Comparison of ENCODE assay signal across 9 cellular contexts in genomic region chr3:71303627-71304260, GRCh38.
A peak's percentile ranks its signal among the peaks of the same experiment; 100 is the strongest.
DNase-seq lines count a peak whose midpoint lies in the region; ATAC-seq lines count a peak whose summit lies in the region.
"Had no signal": no experiment of that assay in that cellular context is flagged by ENCODE, and none has a peak within 500 bp of the region (broad histone marks: within the 10 kb centered on the region; RNA-seq: fewer than 3 reads in every experiment).

No MANE protein-coding gene starts in this region.

- H3K27me3 Mint-ChIP-seq in T-helper 2 cell treated with Interferon-gamma antibody and Interleukin-4, amounts not matched to agents 5 μg/mL and 100 μg/mL, for 36 hours (ENCODE audit: low read depth) = peaks cover 2% of the 10 kb centered on the region
- H3K27me3 Mint-ChIP-seq in activated T-helper 1 cell treated with anti-CD3 and anti-CD28 coated beads, Interleukin-12 subunit alpha, Interleukin-12 subunit beta, Interleukin-2, Interleukin-4 antibody, amounts not matched to agents 30 ng/mL and 10 ng/mL and 1 ng/mL, durations not matched to agents 14 hours and 24 hours and 36 hours (ENCODE audit: insufficient read depth) = peaks cover 59% of the 10 kb centered on the region
- H3K27me3 Mint-ChIP-seq in stimulated activated naive B cell treated with anti-CD40 and anti-IgM and Interleukin-4, amounts not matched to agents 10 μg/mL and 1 μg/mL and 100 μg/mL, for 72 hours = no peaks in the 10 kb centered on the region

- no peak overlapping the region for H3K9ac ChIP-seq in iPS-15b (ENCODE audit: low read depth, low read length)

- no peak for ATAC-seq in stimulated activated naive B cell treated with anti-CD40 and anti-IgM and Interleukin-4, amounts not matched to agents 10 μg/mL and 1 μg/mL and 100 μg/mL, for 72 hours (replicated peaks)
- no peak for ATAC-seq in GM18907 (IDR thresholded peaks at IDR 0.05; ENCODE audit: unreplicated experiment)
- ATAC-seq: foreskin keratinocyte had no signal

- H3K4me3 Mint-ChIP-seq in T-helper 2 cell treated with Interferon-gamma antibody and Interleukin-4, amounts not matched to agents 5 μg/mL and 100 μg/mL, for 36 hours = peak overlapping the region; percentile 90
- H3K4me3 Mint-ChIP-seq in activated T-helper 1 cell treated with anti-CD3 and anti-CD28 coated beads, Interleukin-12 subunit alpha, Interleukin-12 subunit beta, Interleukin-2, Interleukin-4 antibody, amounts not matched to agents 30 ng/mL and 10 ng/mL and 1 ng/mL, durations not matched to agents 14 hours and 24 hours and 36 hours = peak overlapping the region; percentile 87
- peak overlapping the region; percentile 94 to 95 for H3K4me3 Mint-ChIP-seq in stimulated activated naive B cell treated with anti-CD40 and anti-IgM and Interleukin-4, amounts not matched to agents 10 μg/mL and 1 μg/mL and 100 μg/mL, for 72 hours

- H3K27me3 ChIP-seq in iPS-15b (ENCODE audit: control insufficient read depth, insufficient read depth, low read length) = no peaks in the 10 kb centered on the region
- H3K27me3 ChIP-seq: foreskin keratinocyte had no signal

- peaks cover 9% of the 10 kb centered on the region for H3K36me3 Mint-ChIP-seq in T-helper 2 cell treated with Interferon-gamma antibody and Interleukin-4, amounts not matched to agents 5 μg/mL and 100 μg/mL, for 36 hours (ENCODE audit: low read depth)
- peaks cover 5% of the 10 kb centered on the region for H3K36me3 Mint-ChIP-seq in activated T-helper 1 cell treated with anti-CD3 and anti-CD28 coated beads, Interleukin-12 subunit alpha, Interleukin-12 subunit beta, Interleukin-2, Interleukin-4 antibody, amounts not matched to agents 30 ng/mL and 10 ng/mL and 1 ng/mL, durations not matched to agents 14 hours and 24 hours and 36 hours (ENCODE audit: low read depth)
- peaks cover 13 to 29% of the 10 kb centered on the region in 2 donors for H3K36me3 Mint-ChIP-seq in stimulated activated naive B cell treated with anti-CD40 and anti-IgM and Interleukin-4, amounts not matched to agents 10 μg/mL and 1 μg/mL and 100 μg/mL, for 72 hours

- no peak for DNase-seq in T-helper 2 cell treated with Interferon-gamma antibody and Interleukin-4, amounts not matched to agents 5 μg/mL and 100 μg/mL, for 36 hours (ENCODE audit: low spot score)
- DNase-seq in T-helper 2 cell (no peak), mesenteric fat pad (ENCODE audit: low spot score) (no peak), NCI-H1092 treated with DMSO at 0.1 percent for 48 hours (lab: John Stamatoyannopoulos, UW) (no peak)
- DNase-seq in activated T-helper 1 cell treated with anti-CD3 and anti-CD28 coated beads, Interleukin-12 subunit alpha, Interleukin-12 subunit beta, Interleukin-2, Interleukin-4 antibody, amounts not matched to agents 30 ng/mL and 10 ng/mL and 1 ng/mL, durations not matched to agents 14 hours and 24 hours and 36 hours (ENCODE audit: low spot score) = no peak
- no peak for DNase-seq in stimulated activated naive B cell treated with anti-CD40 and anti-IgM and Interleukin-4, amounts not matched to agents 10 μg/mL and 1 μg/mL and 100 μg/mL, for 72 hours
- DNase-seq: foreskin keratinocyte had no signal

- peaks cover 81% of the 10 kb centered on the region for H3K4me1 Mint-ChIP-seq in T-helper 2 cell treated with Interferon-gamma antibody and Interleukin-4, amounts not matched to agents 5 μg/mL and 100 μg/mL, for 36 hours (ENCODE audit: low read depth)
- H3K4me1 Mint-ChIP-seq in activated T-helper 1 cell treated with anti-CD3 and anti-CD28 coated beads, Interleukin-12 subunit alpha, Interleukin-12 subunit beta, Interleukin-2, Interleukin-4 antibody, amounts not matched to agents 30 ng/mL and 10 ng/mL and 1 ng/mL, durations not matched to agents 14 hours and 24 hours and 36 hours (ENCODE audit: low read depth) = peaks cover 79% of the 10 kb centered on the region
- peaks cover 40 to 74% of the 10 kb centered on the region in 2 donors for H3K4me1 Mint-ChIP-seq in stimulated activated naive B cell treated with anti-CD40 and anti-IgM and Interleukin-4, amounts not matched to agents 10 μg/mL and 1 μg/mL and 100 μg/mL, for 72 hours

- peak overlapping the region; percentile 67 for H3K4me3 ChIP-seq in iPS-15b (ENCODE audit: low read depth, low read length)

- intact Hi-C loops in activated T-helper 1 cell treated with anti-CD3 and anti-CD28 coated beads, Interleukin-12 subunit alpha, Interleukin-12 subunit beta, Interleukin-2, Interleukin-4 antibody, amounts not matched to agents 30 ng/mL and 10 ng/mL and 1 ng/mL, durations not matched to agents 14 hours and 24 hours and 36 hours (cut with micrococcal nuclease) = loop anchor here (5.0 kb wide), 2 partner anchors 139 to 701 kb away; no protein-coding TSS in a partner anchor

- H3K9me3 Mint-ChIP-seq in T-helper 2 cell treated with Interferon-gamma antibody and Interleukin-4, amounts not matched to agents 5 μg/mL and 100 μg/mL, for 36 hours = no peaks in the 10 kb centered on the region
- no peaks in the 10 kb centered on the region for H3K9me3 Mint-ChIP-seq in activated T-helper 1 cell treated with anti-CD3 and anti-CD28 coated beads, Interleukin-12 subunit alpha, Interleukin-12 subunit beta, Interleukin-2, Interleukin-4 antibody, amounts not matched to agents 30 ng/mL and 10 ng/mL and 1 ng/mL, durations not matched to agents 14 hours and 24 hours and 36 hours
- H3K9me3 Mint-ChIP-seq in stimulated activated naive B cell treated with anti-CD40 and anti-IgM and Interleukin-4, amounts not matched to agents 10 μg/mL and 1 μg/mL and 100 μg/mL, for 72 hours = no peaks in the 10 kb centered on the region

- no peaks in the 10 kb centered on the region for H3K9me3 ChIP-seq in iPS-15b (ENCODE audit: control insufficient read depth, insufficient read depth, low read length)

- no peaks in the 10 kb centered on the region for H3K36me3 ChIP-seq in iPS-15b (ENCODE audit: control insufficient read depth, insufficient read depth, low read length)

- peaks cover 58% of the 10 kb centered on the region for H3K4me1 ChIP-seq in iPS-15b (ENCODE audit: control insufficient read depth, insufficient read depth, low read length)
- H3K4me1 ChIP-seq: foreskin keratinocyte had no signal

- H3K27ac Mint-ChIP-seq in T-helper 2 cell treated with Interferon-gamma antibody and Interleukin-4, amounts not matched to agents 5 μg/mL and 100 μg/mL, for 36 hours = peak overlapping the region; percentile 86
- peak overlapping the region; percentile 7 for H3K27ac Mint-ChIP-seq in activated T-helper 1 cell treated with anti-CD3 and anti-CD28 coated beads, Interleukin-12 subunit alpha, Interleukin-12 subunit beta, Interleukin-2, Interleukin-4 antibody, amounts not matched to agents 30 ng/mL and 10 ng/mL and 1 ng/mL, durations not matched to agents 14 hours and 24 hours and 36 hours
- peak overlapping the region; percentile 98 for H3K27ac Mint-ChIP-seq in stimulated activated naive B cell treated with anti-CD40 and anti-IgM and Interleukin-4, amounts not matched to agents 10 μg/mL and 1 μg/mL and 100 μg/mL, for 72 hours

Comparison
In these comparisons a context has a peak if more than half of its experiments do, and no peak if none do; other contexts are left out.
1. H3K27ac Mint-ChIP-seq: peak in every context shown above with its lines; median percentile 98 in stimulated activated naive B cell treated with anti-CD40 and anti-IgM and Interleukin-4, amounts not matched to agents 10 μg/mL and 1 μg/mL and 100 μg/mL, for 72 hours; 86 in T-helper 2 cell treated with Interferon-gamma antibody and Interleukin-4, amounts not matched to agents 5 μg/mL and 100 μg/mL, for 36 hours; 7 in activated T-helper 1 cell treated with anti-CD3 and anti-CD28 coated beads, Interleukin-12 subunit alpha, Interleukin-12 subunit beta, Interleukin-2, Interleukin-4 antibody, amounts not matched to agents 30 ng/mL and 10 ng/mL and 1 ng/mL, durations not matched to agents 14 hours and 24 hours and 36 hours.